In genomic region chr2:31125918-31126695, GRCh38 we compare ENCODE assay signal across 1 cellular context.
TF ChIP-seq lines count a peak whose summit lies in the region.

No MANE protein-coding gene starts in this region.

TF ChIP-seq in IMR-90, 13 proteins besides CTCF, POLR2A, EP300 and RAD21 (continued from another document):
- TF ChIP-seq ELK1 (IDR thresholded peaks at IDR 0.05; ENCODE audit: borderline replicate concordance, low read depth, low read length) (no peak), MAZ (IDR thresholded peaks at IDR 0.05; ENCODE audit: borderline replicate concordance, low read depth, low read length) (no peak), BHLHE40 (IDR thresholded peaks at IDR 0.05; ENCODE audit: low read depth, low read length) (no peak), RFX5 (IDR thresholded peaks at IDR 0.05; ENCODE audit: low read depth, low read length) (no peak), NFE2L2 (IDR thresholded peaks at IDR 0.05; ENCODE audit: low read depth, low read length) (no peak), USF2 (IDR thresholded peaks at IDR 0.05; ENCODE audit: low read depth, low read length) (no peak), SMC3 (IDR thresholded peaks at IDR 0.05; ENCODE audit: low read depth, low read length) (no peak)
